Comparison of ENCODE assay signal across 1 cellular context in the genomic region with DNA sequence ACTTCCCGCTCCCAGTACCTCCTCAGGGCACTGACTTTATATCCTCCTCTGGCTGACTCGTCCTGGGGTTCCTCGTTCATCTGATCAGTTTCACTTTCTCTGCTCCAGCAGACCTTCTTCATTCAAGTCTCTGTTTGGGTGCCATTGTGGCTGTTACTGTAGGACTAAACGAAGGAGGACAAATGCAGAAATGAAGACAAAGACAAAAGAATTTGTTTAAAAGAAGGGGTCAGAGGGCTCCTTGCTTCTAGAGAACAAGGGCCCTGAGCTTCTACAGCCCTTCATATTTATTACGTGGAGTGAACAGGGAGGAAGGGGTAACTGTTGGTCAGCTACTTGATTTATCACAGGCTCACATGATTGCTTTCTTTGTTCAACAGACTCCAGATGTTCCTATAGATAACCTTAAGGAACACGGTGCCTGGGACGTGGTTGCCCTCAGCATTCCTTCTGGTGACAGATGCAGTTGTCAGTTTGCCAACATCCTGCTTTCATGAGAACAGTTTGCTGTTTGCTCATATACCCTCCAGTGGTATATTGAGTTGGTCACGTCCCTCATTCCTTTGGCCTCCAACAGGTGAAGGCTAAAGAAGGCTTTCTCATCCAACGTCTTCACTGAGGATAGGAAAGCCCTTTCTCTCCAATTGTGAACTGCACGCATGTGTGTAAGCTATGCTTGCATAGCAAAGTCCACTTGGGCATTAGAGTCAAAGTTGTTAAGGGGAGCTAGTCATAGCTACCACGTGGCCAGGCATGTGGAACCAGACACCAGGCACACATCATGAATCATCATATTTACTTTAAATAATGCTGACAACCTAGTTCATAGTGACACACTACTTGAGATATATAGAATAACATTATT.
TF ChIP-seq lines count a peak whose summit lies in the region.

No MANE protein-coding gene starts in this region.

TF ChIP-seq in K562, 482 proteins besides CTCF, POLR2A, EP300 and RAD21 (continued from another document and continues in another):
- TF ChIP-seq ZNF280A (IDR thresholded peaks at IDR 0.05; ENCODE audit: low read depth, partially characterized antibody) (peak; percentile 31), ZNF707 (CRISPR knock-in tag; conservative IDR thresholded peaks at IDR 0.05) (0 out of 2 replicates have a peak, but pooled peaks have one; percentile 33), ADNP (tag; IDR thresholded peaks at IDR 0.05) (no peak), TCF7 (IDR thresholded peaks at IDR 0.05; ENCODE audit: borderline replicate concordance) (no peak), ZC3H4 (CRISPR knock-in tag; IDR thresholded peaks at IDR 0.05; ENCODE audit: borderline replicate concordance) (no peak), NFE2L1 (tag; IDR thresholded peaks at IDR 0.05; ENCODE audit: borderline replicate concordance, low read depth) (0 out of 2 replicates have a peak, but pooled peaks have one; percentile 29), HNRNPUL1 (IDR thresholded peaks at IDR 0.05; ENCODE audit: low read length) (no peak), NR4A1 (CRISPR knock-in tag; IDR thresholded peaks at IDR 0.05) (0 out of 2 replicates have a peak, but pooled peaks have one; percentile 46), NR4A1 (tag; IDR thresholded peaks at IDR 0.05) (peak; percentile 84; the same call in 1 of the 2 replicates), YBX1 (IDR thresholded peaks at IDR 0.05) (no peak), MTA3 (IDR thresholded peaks at IDR 0.05; ENCODE audit: borderline replicate concordance) (peak; percentile 87; the same call in 1 of the 2 replicates), POLR3G (IDR thresholded peaks at IDR 0.05; ENCODE audit: extremely low read depth, insufficient read length, insufficient replicate concordance) (no peak), GABPA (tag; conservative IDR thresholded peaks at IDR 0.05; ENCODE audit: low read depth) (no peak), VEZF1 (CRISPR knock-in tag; IDR thresholded peaks at IDR 0.05) (peak; percentile 77), U2AF1 (optimal IDR thresholded peaks at IDR 0.05; ENCODE audit: low read depth, low read length) (no peak), HCFC1 (IDR thresholded peaks at IDR 0.05; ENCODE audit: low read depth, low read length) (no peak), ZFP36 (IDR thresholded peaks at IDR 0.05; ENCODE audit: low read depth, low read length, partially characterized antibody) (no peak), TSHZ1 (CRISPR knock-in tag; IDR thresholded peaks at IDR 0.05) (0 out of 2 replicates have a peak, but pooled peaks have one; percentile 35), PHTF2 (CRISPR knock-in tag; IDR thresholded peaks at IDR 0.05) (no peak), ZBTB17 (CRISPR knock-in tag; IDR thresholded peaks at IDR 0.05) (peak; percentile 81), ZNF75A (CRISPR knock-in tag; IDR thresholded peaks at IDR 0.05) (peak; percentile 68), NCOA4 (IDR thresholded peaks at IDR 0.05; ENCODE audit: partially characterized antibody) (no peak), ZNF384 (IDR thresholded peaks at IDR 0.05; ENCODE audit: low read depth, low read length) (no peak), RCOR1 (IDR thresholded peaks at IDR 0.05; ENCODE audit: borderline replicate concordance in 1 of 2, low read depth in 2 of 2, low read length in 2 of 2) (peak in 1 of 2 experiments; percentile 85; a peak in 3 of 4 replicates), HDAC3 (IDR thresholded peaks at IDR 0.05; ENCODE audit: borderline replicate concordance, partially characterized antibody) (peak; percentile 82), TEAD1 (CRISPR knock-in tag; IDR thresholded peaks at IDR 0.05) (peak; percentile 93 to 95)
- TF ChIP-seq, protein P1, sequence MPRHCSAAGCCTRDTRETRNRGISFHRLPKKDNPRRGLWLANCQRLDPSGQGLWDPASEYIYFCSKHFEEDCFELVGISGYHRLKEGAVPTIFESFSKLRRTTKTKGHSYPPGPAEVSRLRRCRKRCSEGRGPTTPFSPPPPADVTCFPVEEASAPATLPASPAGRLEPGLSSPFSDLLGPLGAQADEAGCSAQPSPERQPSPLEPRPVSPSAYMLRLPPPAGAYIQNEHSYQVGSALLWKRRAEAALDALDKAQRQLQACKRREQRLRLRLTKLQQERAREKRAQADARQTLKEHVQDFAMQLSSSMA (CRISPR knock-in tag; IDR thresholded peaks at IDR 0.05) = no peak; the same call in 1 of the 2 replicates
- TF ChIP-seq, protein P2, sequence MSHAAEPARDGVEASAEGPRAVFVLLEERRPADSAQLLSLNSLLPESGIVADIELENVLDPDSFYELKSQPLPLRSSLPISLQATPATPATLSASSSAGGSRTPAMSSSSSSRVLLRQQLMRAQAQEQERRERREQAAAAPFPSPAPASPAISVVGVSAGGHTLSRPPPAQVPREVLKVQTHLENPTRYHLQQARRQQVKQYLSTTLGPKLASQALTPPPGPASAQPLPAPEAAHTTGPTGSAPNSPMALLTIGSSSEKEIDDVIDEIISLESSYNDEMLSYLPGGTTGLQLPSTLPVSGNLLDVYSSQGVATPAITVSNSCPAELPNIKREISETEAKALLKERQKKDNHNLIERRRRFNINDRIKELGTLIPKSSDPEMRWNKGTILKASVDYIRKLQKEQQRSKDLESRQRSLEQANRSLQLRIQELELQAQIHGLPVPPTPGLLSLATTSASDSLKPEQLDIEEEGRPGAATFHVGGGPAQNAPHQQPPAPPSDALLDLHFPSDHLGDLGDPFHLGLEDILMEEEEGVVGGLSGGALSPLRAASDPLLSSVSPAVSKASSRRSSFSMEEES (CRISPR knock-in tag; IDR thresholded peaks at IDR 0.05) = peak; percentile 39
- TF ChIP-seq, protein P3, sequence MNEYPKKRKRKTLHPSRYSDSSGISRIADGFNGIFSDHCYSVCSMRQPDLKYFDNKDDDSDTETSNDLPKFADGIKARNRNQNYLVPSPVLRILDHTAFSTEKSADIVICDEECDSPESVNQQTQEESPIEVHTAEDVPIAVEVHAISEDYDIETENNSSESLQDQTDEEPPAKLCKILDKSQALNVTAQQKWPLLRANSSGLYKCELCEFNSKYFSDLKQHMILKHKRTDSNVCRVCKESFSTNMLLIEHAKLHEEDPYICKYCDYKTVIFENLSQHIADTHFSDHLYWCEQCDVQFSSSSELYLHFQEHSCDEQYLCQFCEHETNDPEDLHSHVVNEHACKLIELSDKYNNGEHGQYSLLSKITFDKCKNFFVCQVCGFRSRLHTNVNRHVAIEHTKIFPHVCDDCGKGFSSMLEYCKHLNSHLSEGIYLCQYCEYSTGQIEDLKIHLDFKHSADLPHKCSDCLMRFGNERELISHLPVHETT (CRISPR knock-in tag; conservative IDR thresholded peaks at IDR 0.05 in 1 of 2, IDR thresholded peaks at IDR 0.05 in 1 of 2) = peak in 1 of 2 experiments; percentile 80; a peak in 1 of 4 replicates
- TF ChIP-seq, protein P4, sequence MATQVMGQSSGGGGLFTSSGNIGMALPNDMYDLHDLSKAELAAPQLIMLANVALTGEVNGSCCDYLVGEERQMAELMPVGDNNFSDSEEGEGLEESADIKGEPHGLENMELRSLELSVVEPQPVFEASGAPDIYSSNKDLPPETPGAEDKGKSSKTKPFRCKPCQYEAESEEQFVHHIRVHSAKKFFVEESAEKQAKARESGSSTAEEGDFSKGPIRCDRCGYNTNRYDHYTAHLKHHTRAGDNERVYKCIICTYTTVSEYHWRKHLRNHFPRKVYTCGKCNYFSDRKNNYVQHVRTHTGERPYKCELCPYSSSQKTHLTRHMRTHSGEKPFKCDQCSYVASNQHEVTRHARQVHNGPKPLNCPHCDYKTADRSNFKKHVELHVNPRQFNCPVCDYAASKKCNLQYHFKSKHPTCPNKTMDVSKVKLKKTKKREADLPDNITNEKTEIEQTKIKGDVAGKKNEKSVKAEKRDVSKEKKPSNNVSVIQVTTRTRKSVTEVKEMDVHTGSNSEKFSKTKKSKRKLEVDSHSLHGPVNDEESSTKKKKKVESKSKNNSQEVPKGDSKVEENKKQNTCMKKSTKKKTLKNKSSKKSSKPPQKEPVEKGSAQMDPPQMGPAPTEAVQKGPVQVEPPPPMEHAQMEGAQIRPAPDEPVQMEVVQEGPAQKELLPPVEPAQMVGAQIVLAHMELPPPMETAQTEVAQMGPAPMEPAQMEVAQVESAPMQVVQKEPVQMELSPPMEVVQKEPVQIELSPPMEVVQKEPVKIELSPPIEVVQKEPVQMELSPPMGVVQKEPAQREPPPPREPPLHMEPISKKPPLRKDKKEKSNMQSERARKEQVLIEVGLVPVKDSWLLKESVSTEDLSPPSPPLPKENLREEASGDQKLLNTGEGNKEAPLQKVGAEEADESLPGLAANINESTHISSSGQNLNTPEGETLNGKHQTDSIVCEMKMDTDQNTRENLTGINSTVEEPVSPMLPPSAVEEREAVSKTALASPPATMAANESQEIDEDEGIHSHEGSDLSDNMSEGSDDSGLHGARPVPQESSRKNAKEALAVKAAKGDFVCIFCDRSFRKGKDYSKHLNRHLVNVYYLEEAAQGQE (CRISPR knock-in tag; IDR thresholded peaks at IDR 0.05; ENCODE audit: low read depth) = 0 out of 2 replicates have a peak, but pooled peaks have one; percentile 41
- TF ChIP-seq, protein P5, sequence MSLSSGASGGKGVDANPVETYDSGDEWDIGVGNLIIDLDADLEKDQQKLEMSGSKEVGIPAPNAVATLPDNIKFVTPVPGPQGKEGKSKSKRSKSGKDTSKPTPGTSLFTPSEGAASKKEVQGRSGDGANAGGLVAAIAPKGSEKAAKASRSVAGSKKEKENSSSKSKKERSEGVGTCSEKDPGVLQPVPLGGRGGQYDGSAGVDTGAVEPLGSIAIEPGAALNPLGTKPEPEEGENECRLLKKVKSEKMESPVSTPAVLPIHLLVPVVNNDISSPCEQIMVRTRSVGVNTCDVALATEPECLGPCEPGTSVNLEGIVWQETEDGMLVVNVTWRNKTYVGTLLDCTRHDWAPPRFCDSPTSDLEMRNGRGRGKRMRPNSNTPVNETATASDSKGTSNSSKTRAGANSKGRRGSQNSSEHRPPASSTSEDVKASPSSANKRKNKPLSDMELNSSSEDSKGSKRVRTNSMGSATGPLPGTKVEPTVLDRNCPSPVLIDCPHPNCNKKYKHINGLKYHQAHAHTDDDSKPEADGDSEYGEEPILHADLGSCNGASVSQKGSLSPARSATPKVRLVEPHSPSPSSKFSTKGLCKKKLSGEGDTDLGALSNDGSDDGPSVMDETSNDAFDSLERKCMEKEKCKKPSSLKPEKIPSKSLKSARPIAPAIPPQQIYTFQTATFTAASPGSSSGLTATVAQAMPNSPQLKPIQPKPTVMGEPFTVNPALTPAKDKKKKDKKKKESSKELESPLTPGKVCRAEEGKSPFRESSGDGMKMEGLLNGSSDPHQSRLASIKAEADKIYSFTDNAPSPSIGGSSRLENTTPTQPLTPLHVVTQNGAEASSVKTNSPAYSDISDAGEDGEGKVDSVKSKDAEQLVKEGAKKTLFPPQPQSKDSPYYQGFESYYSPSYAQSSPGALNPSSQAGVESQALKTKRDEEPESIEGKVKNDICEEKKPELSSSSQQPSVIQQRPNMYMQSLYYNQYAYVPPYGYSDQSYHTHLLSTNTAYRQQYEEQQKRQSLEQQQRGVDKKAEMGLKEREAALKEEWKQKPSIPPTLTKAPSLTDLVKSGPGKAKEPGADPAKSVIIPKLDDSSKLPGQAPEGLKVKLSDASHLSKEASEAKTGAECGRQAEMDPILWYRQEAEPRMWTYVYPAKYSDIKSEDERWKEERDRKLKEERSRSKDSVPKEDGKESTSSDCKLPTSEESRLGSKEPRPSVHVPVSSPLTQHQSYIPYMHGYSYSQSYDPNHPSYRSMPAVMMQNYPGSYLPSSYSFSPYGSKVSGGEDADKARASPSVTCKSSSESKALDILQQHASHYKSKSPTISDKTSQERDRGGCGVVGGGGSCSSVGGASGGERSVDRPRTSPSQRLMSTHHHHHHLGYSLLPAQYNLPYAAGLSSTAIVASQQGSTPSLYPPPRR (CRISPR knock-in tag; IDR thresholded peaks at IDR 0.05; ENCODE audit: borderline replicate concordance) = no peak
